ENCODE assay signal across 26 cellular contexts in genomic region chr3:156808025-156808424, GRCh38. TPM values are rescaled to one million over a fixed set of nuclear protein-coding genes. Genes with fewer than 3 reads are reported as not detected.
A peak's percentile ranks its signal among the peaks of the same experiment; 100 is the strongest.
DNase-seq lines count a peak whose midpoint lies in the region; ATAC-seq, FAIRE-seq and TF ChIP-seq lines count a peak whose summit lies in the region.
"Had no signal": no experiment of that assay in that cellular context is flagged by ENCODE, and none has a peak within 500 bp of the region (broad histone marks: within the 10 kb centered on the region; RNA-seq: fewer than 3 reads in every experiment).

No MANE protein-coding gene starts in this region.

- H3K4me3 Mint-ChIP-seq in osteocyte (ENCODE audit: unreplicated experiment): no peak overlapping the region
- H3K4me3 Mint-ChIP-seq in activated CD4-positive, alpha-beta memory T cell treated with anti-CD3 and anti-CD28 coated beads for 36 hours: no peak overlapping the region
- H3K4me3 Mint-ChIP-seq: central memory CD8-positive, alpha-beta T cell; T-helper 1 cell treated with Interleukin-12 subunit alpha and Interleukin-12 subunit beta and Interleukin-4 antibody, amounts not matched to agents 30 μg/mL and 1 μg/mL, for 36 hours had no signal

- no peak for TF ChIP-seq POLR2A in gastroesophageal sphincter (IDR thresholded peaks at IDR 0.05)

- no peaks in the 10 kb centered on the region for H3K27me3 ChIP-seq in bronchial epithelial cell (ENCODE audit: control insufficient read depth, insufficient read depth, low read length)
- no peaks in the 10 kb centered on the region for H3K27me3 ChIP-seq in gastroesophageal sphincter
- H3K27me3 ChIP-seq: Peyer's patch, sigmoid colon, SJCRH30, suprapubic skin had no signal

- peak overlapping the region; percentile 32 for H3K27ac Mint-ChIP-seq in osteocyte (ENCODE audit: unreplicated experiment)
- no peak overlapping the region for H3K27ac Mint-ChIP-seq in activated CD4-positive, alpha-beta memory T cell treated with anti-CD3 and anti-CD28 coated beads for 36 hours
- H3K27ac Mint-ChIP-seq: T-helper 1 cell treated with Interleukin-12 subunit alpha and Interleukin-12 subunit beta and Interleukin-4 antibody, amounts not matched to agents 30 μg/mL and 1 μg/mL, for 36 hours had no signal

- no peak overlapping the region for H3K4me3 ChIP-seq in bronchial epithelial cell (ENCODE audit: low read depth, low read length)
- no peak overlapping the region for H3K4me3 ChIP-seq in gastroesophageal sphincter
- H3K4me3 ChIP-seq: Peyer's patch, prostate gland, sigmoid colon, SJCRH30, suprapubic skin had no signal

- 86 to 100% methylated on average over 2 of the region's 2 CpGs for WGBS in gastroesophageal sphincter (ENCODE audit: low coverage in 1 of 2), 2 donors

- FAIRE-seq in bronchial epithelial cell (lab: Jason Lieb, UNC): no peak
- FAIRE-seq: endometrium, GM12892 had no signal

- POLR2A ChIA-PET in activated CD4-positive, alpha-beta memory T cell treated with anti-CD3 and anti-CD28 coated beads for 36 hours (lab: Charles Lee): no interaction called here

- no peak overlapping the region for H3K27ac ChIP-seq in gastroesophageal sphincter
- H3K27ac ChIP-seq: C4-2B, Peyer's patch, prostate gland, sigmoid colon, SJCRH30, suprapubic skin had no signal

- intact Hi-C loops in activated CD4-positive, alpha-beta memory T cell treated with anti-CD3 and anti-CD28 coated beads for 36 hours (cut with micrococcal nuclease): no loop called here

- H3K27me3 Mint-ChIP-seq in osteocyte (ENCODE audit: unreplicated experiment): no peaks in the 10 kb centered on the region
- no peaks in the 10 kb centered on the region for H3K27me3 Mint-ChIP-seq in activated CD4-positive, alpha-beta memory T cell treated with anti-CD3 and anti-CD28 coated beads for 36 hours
- H3K27me3 Mint-ChIP-seq: central memory CD8-positive, alpha-beta T cell had no signal

- peaks cover 4% of the 10 kb centered on the region for H3K9me3 Mint-ChIP-seq in osteocyte (ENCODE audit: unreplicated experiment)
- peaks cover 9% of the 10 kb centered on the region for H3K9me3 Mint-ChIP-seq in activated CD4-positive, alpha-beta memory T cell treated with anti-CD3 and anti-CD28 coated beads for 36 hours
- H3K9me3 Mint-ChIP-seq: central memory CD8-positive, alpha-beta T cell had no signal

- CTCF ChIA-PET in activated CD4-positive, alpha-beta memory T cell treated with anti-CD3 and anti-CD28 coated beads for 36 hours (lab: Charles Lee): no interaction called here

- peaks cover 4% of the 10 kb centered on the region for H3K36me3 Mint-ChIP-seq in osteocyte (ENCODE audit: unreplicated experiment)
- peaks cover 9% of the 10 kb centered on the region for H3K36me3 Mint-ChIP-seq in activated CD4-positive, alpha-beta memory T cell treated with anti-CD3 and anti-CD28 coated beads for 36 hours

- no peak for TF ChIP-seq CTCF in bronchial epithelial cell (IDR thresholded peaks at IDR 0.05; ENCODE audit: insufficient read depth, low read length, severe bottlenecking)
- no peak for TF ChIP-seq CTCF in osteocyte (IDR thresholded peaks at IDR 0.05)
- TF ChIP-seq CTCF in gastroesophageal sphincter (IDR thresholded peaks at IDR 0.05): no peak

- no peaks in the 10 kb centered on the region for H3K4me1 ChIP-seq in gastroesophageal sphincter
- H3K4me1 ChIP-seq: prostate gland, sigmoid colon, SJCRH30 had no signal

- peaks cover 47% of the 10 kb centered on the region for H3K4me1 Mint-ChIP-seq in osteocyte (ENCODE audit: unreplicated experiment)
- H3K4me1 Mint-ChIP-seq in activated CD4-positive, alpha-beta memory T cell treated with anti-CD3 and anti-CD28 coated beads for 36 hours (ENCODE audit: low read depth): peaks cover 8% of the 10 kb centered on the region

- no peak for ATAC-seq in gastroesophageal sphincter
- ATAC-seq: left cardiac atrium had no signal

- TF ChIP-seq EP300 in gastroesophageal sphincter (IDR thresholded peaks at IDR 0.05): no peak

- H3K36me3 ChIP-seq in bronchial epithelial cell (ENCODE audit: control insufficient read depth, insufficient read depth, low read length) (no peaks in the 10 kb centered on the region), gastroesophageal sphincter (no peaks in the 10 kb centered on the region)
- H3K36me3 ChIP-seq: Peyer's patch, prostate gland, sigmoid colon, SJCRH30, suprapubic skin had no signal

- peak; percentile 43 for DNase-seq in EL
- peak; percentile 50 for DNase-seq in M059J (ENCODE audit: low read depth)
- peak; percentile 84 for DNase-seq in bronchial epithelial cell (ENCODE audit: low read depth)
- DNase-seq in osteocyte (ENCODE audit: extremely low spot score, unreplicated experiment): no peak
- no peak for DNase-seq in activated CD4-positive, alpha-beta memory T cell treated with anti-CD3 and anti-CD28 coated beads for 36 hours
- no peak for DNase-seq in NCI-H1105 treated with DMSO at 0.1 percent for 48 hours (lab: John Stamatoyannopoulos, UW)
- DNase-seq: activated CD4-positive, alpha-beta T cell treated with anti-CD3 and anti-CD28 coated beads for 4 hours; activated naive CD4-positive, alpha-beta T cell treated with anti-CD3 and anti-CD28 coated beads, Interleukin-2, amount 50 U/mL, for 16 hours; anterior cingulate cortex; dermis blood vessel endothelial cell; KBM-7; left cardiac atrium; NCI-H1694 treated with DMSO at 0.1 percent for 48 hours; NCI-H2171 treated with DMSO at 0.1 percent for 48 hours; NCI-H526; Peyer's patch; sigmoid colon; SJCRH30 had no signal

- H3K9me3 ChIP-seq in gastroesophageal sphincter: peaks cover 0 to 4% (median 0%) of the 10 kb centered on the region in 3 donors
- H3K9me3 ChIP-seq: Peyer's patch, prostate gland, sigmoid colon, SJCRH30, suprapubic skin had no signal

RNA-seq across cellular contexts. Expression of gene LEKR1, which starts 18.1 kb away (rescaled TPM):
- 0.94 and 1.6 TPM in 2 replicates for total RNA-seq in M059J (2014; rRNA removed; shearing (Covaris generic))
- total RNA-seq in bronchial epithelial cell: under 0.01 and 0.64 TPM in 2 replicates
- total RNA-seq in osteocyte: 0.55 and 1.0 TPM in 2 replicates
- total RNA-seq in activated CD4-positive, alpha-beta memory T cell treated with anti-CD3 and anti-CD28 coated beads for 36 hours: under 1 TPM; 0.56 to 0.59 TPM
- 1 to 10 TPM in 1 of 4 donors, not detected in 3; 2.7 TPM for total RNA-seq in gastroesophageal sphincter

Comparison
In these comparisons a context has a peak if more than half of its experiments do, and no peak if none do; other contexts are left out.
1. DNase-seq: peak in EL (single experiment), M059J (single experiment) and bronchial epithelial cell (single experiment); none in osteocyte (single experiment), activated CD4-positive, alpha-beta memory T cell treated with anti-CD3 and anti-CD28 coated beads for 36 hours (single experiment) and NCI-H1105 treated with DMSO at 0.1 percent for 48 hours (single experiment).